Comparison of ENCODE assay signal across 9 cellular contexts in the genomic region with DNA sequence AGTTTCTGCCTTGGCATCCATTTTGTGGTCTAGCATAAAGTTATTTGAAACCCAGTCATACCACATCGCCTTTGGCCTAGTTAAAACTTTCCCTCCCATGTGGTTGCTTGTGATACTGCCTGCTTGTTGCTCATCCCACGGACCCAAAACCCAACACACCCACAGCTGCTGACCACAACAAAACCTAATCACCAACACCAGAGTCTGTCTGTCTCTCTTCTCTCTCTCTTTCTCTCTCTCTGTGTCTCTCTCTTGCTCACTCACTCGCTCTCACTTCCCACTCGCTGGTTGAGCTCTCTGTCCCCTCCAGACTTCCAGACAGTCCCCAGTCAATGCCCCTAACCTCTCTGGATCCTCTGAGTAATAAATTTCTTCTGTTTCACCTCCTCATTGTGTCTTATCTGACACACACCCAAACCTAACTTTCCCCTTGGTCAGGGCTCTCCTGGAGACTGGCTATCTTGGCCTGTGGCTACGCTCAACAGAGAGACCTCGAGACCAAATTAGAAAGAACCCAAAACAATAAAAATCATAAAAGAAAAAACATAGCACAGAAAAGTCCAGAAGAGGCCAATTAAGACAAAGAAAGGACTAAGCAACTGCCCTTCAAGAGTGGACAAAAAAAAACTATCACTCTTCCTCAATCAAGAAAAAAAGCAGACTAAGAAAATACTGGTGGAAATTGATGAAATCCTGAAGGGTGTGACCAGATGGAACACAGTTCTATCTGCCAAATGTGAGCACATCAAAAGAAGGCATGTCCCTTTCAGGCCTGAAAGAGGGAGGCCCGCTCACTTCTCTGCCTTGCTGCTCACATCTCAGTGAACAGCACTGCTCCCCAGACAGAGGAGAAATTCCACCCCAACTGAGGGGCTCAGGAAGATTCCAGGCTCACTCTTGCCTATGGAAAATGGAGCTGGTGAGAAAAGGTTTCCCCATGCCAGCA. TPM values are rescaled to one million over a fixed set of nuclear protein-coding genes. Genes with fewer than 3 reads are reported as not detected.
A peak's percentile ranks its signal among the peaks of the same experiment; 100 is the strongest.
DNase-seq lines count a peak whose midpoint lies in the region; ATAC-seq, FAIRE-seq and TF ChIP-seq lines count a peak whose summit lies in the region.
"Had no signal": no experiment of that assay in that cellular context is flagged by ENCODE, and none has a peak within 500 bp of the region (broad histone marks: within the 10 kb centered on the region; RNA-seq: fewer than 3 reads in every experiment).

No MANE protein-coding gene starts in this region.

- no peaks in the 10 kb centered on the region for H3K9me3 ChIP-seq in colonic mucosa

- H3K36me3 ChIP-seq in colonic mucosa, result no peaks in the 10 kb centered on the region

- FAIRE-seq in GM12891 (lab: Jason Lieb, UNC), result no peak

- no peak for TF ChIP-seq POLR2A in GM12891 (IDR thresholded peaks at IDR 0.05; ENCODE audit: low read depth, low read length)
- no peak for TF ChIP-seq POLR2A in lower leg skin (IDR thresholded peaks at IDR 0.05)

- no peaks in the 10 kb centered on the region for H3K4me1 Mint-ChIP-seq in neural crest cell

- no peaks in the 10 kb centered on the region for H3K27me3 ChIP-seq in colonic mucosa

- 83 to 87% methylated on average over 7 of the region's 7 CpGs for WGBS in lower leg skin, 2 donors

- no peak overlapping the region for H3K9ac ChIP-seq in colonic mucosa (ENCODE audit: low read depth in 2 of 2, low read length in 2 of 2)

- H3K27ac ChIP-seq in colonic mucosa, result no peak overlapping the region

- no peak for TF ChIP-seq CTCF in neural crest cell (conservative IDR thresholded peaks at IDR 0.05)
- no peak for TF ChIP-seq CTCF in colonic mucosa (IDR thresholded peaks at IDR 0.05)
- TF ChIP-seq CTCF in lower leg skin (IDR thresholded peaks at IDR 0.05), result no peak

- intact Hi-C loops in colonic mucosa (cut with DNase I) (no loop called here), lower leg skin (cut with DNase I; ENCODE audit: low total_unique reads) (no loop called here)

- no peaks in the 10 kb centered on the region for H3K27me3 Mint-ChIP-seq in neural crest cell (ENCODE audit: low read depth)

- no peaks in the 10 kb centered on the region for H3K4me1 ChIP-seq in colonic mucosa

- H3K9me3 Mint-ChIP-seq in neural crest cell, result no peaks in the 10 kb centered on the region

- ATAC-seq in HG02678 (IDR thresholded peaks at IDR 0.05; ENCODE audit: unreplicated experiment) (peak; percentile 79), HG03457 (IDR thresholded peaks at IDR 0.05; ENCODE audit: unreplicated experiment) (no peak)
- ATAC-seq: esophagus mucosa had no signal

- peak overlapping the region; percentile 13 for H3K27ac Mint-ChIP-seq in neural crest cell (ENCODE audit: unreplicated experiment)

- DNase-seq in GM12891 (ENCODE audit: insufficient read length, low spot score), result no peak
- DNase-seq in activated CD8-positive, alpha-beta memory T cell treated with anti-CD3 and anti-CD28 coated beads for 48 hours (ENCODE audit: low read depth in 2 of 3, low spot score in 2 of 3), result peak; percentile 36 to 57 (median 47)
- DNase-seq in neural crest cell (ENCODE audit: low read depth, low spot score), result no peak
- no peak for DNase-seq in colonic mucosa
- no peak for DNase-seq in inferior parietal cortex (ENCODE audit: extremely low spot score)
- DNase-seq in lower leg skin (ENCODE audit: low spot score in 2 of 2), result no peak

- H3K36me3 Mint-ChIP-seq in neural crest cell (ENCODE audit: low read depth), result no peaks in the 10 kb centered on the region

- H3K4me3 Mint-ChIP-seq in neural crest cell, result no peak overlapping the region

- H3K4me3 ChIP-seq in colonic mucosa (no peak overlapping the region), lower leg skin (ENCODE audit: low read depth, poor library complexity, severe bottlenecking) (no peak overlapping the region)

TF ChIP-seq in GM12891, 5 proteins besides CTCF, POLR2A, EP300 and RAD21:
- TF ChIP-seq POU2F2 (IDR thresholded peaks at IDR 0.05; ENCODE audit: low read depth, low read length), result peak; percentile 77; the same call in 1 of the 2 replicates
- no peak for TF ChIP-seq POLR2AphosphoS5 (IDR thresholded peaks at IDR 0.05; ENCODE audit: low read depth, low read length)
- TF ChIP-seq SPI1 (IDR thresholded peaks at IDR 0.05; ENCODE audit: low read depth, low read length), result peak; percentile 50; the same call in 1 of the 2 replicates

RNA-seq across cellular contexts. Expression of gene TTLL11, which starts 41.4 kb away (rescaled TPM):
- polyA plus RNA-seq in GM12891 (2012; ENCODE audit: low read depth, missing spikeins), result 1.3 TPM
- total RNA-seq in neural crest cell (8.6 and 9.1 TPM in 2 replicates), colonic mucosa (1 to 10 TPM; 5.1 to 5.5 TPM), lower leg skin (10 to 100 TPM in 1 of 4 donors, 1 to 10 TPM in 3; 9.1 to 14.6 (median 9.7) TPM)

Comparison
In these comparisons a context has a peak if more than half of its experiments do, and no peak if none do; other contexts are left out.
1. DNase-seq: peak in activated CD8-positive, alpha-beta memory T cell treated with anti-CD3 and anti-CD28 coated beads for 48 hours (3 of 3); none in GM12891 (single experiment), neural crest cell (single experiment), colonic mucosa (single experiment), inferior parietal cortex (single experiment) and lower leg skin (0 of 2).